In the genomic region with DNA sequence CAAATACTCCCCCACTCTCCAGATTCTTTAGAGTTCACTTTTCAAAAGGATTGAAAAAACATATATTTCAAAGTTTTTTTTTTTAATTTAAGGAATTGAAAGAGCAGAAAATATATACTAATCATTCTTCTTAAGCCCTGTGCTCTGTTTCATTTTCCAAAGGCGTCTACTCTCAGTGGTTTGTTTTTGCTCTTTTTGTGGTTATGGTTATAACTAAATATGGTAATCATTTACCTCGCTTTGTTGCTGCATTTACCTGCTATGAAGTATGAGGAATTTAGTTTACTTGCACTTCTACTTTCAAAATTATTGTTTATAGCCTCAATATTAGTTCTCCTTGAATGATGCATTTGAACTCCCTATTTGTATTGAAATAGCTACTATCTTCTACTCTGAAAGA, we compare ENCODE assay signal across 12 cellular contexts. TPM values are rescaled to one million over a fixed set of nuclear protein-coding genes. Genes with fewer than 3 reads are reported as not detected.
DNase-seq lines count a peak whose midpoint lies in the region; ATAC-seq and TF ChIP-seq lines count a peak whose summit lies in the region.
"Had no signal": no experiment of that assay in that cellular context is flagged by ENCODE, and none has a peak within 500 bp of the region (broad histone marks: within the 10 kb centered on the region; RNA-seq: fewer than 3 reads in every experiment).

No MANE protein-coding gene starts in this region.

- no peaks in the 10 kb centered on the region for H3K36me3 ChIP-seq in spleen
- no peaks in the 10 kb centered on the region for H3K36me3 ChIP-seq in upper lobe of right lung

- ATAC-seq in GM18502 (IDR thresholded peaks at IDR 0.05; ENCODE audit: poor library complexity, unreplicated experiment) (peak; percentile 97), GM19467 (IDR thresholded peaks at IDR 0.05; ENCODE audit: unreplicated experiment) (peak; percentile 96), HG03045 (IDR thresholded peaks at IDR 0.05; ENCODE audit: unreplicated experiment) (peak; percentile 96), upper lobe of right lung (no peak)

- intact Hi-C loops in spleen (cut with DNase I; ENCODE audit: low total_unique reads) (no loop called here), upper lobe of right lung (cut with DNase I) (no loop called here)

- H3K9me3 Mint-ChIP-seq in T-helper 2 cell treated with Interferon-gamma antibody and Interleukin-4, amounts not matched to agents 5 μg/mL and 100 μg/mL, for 36 hours, result peaks cover 22% of the 10 kb centered on the region
- peaks cover 25% of the 10 kb centered on the region for H3K9me3 Mint-ChIP-seq in mesothelial cell of epicardium

- H3K36me3 Mint-ChIP-seq in T-helper 2 cell treated with Interferon-gamma antibody and Interleukin-4, amounts not matched to agents 5 μg/mL and 100 μg/mL, for 36 hours (ENCODE audit: low read depth), result peaks cover 2% of the 10 kb centered on the region
- H3K36me3 Mint-ChIP-seq in mesothelial cell of epicardium, result no peaks in the 10 kb centered on the region

- H3K27me3 ChIP-seq in spleen (replicated peaks in 1 of 7) (no peaks in the 10 kb centered on the region), upper lobe of right lung (no peaks in the 10 kb centered on the region)

- DNase-seq in T-helper 2 cell treated with Interferon-gamma antibody and Interleukin-4, amounts not matched to agents 5 μg/mL and 100 μg/mL, for 36 hours (ENCODE audit: low spot score), result no peak
- DNase-seq in mesothelial cell of epicardium (ENCODE audit: low spot score in 2 of 2, unreplicated experiment in 2 of 2) (no peak), spleen (no peak), upper lobe of right lung (no peak)
- DNase-seq in activated naive CD4-positive, alpha-beta T cell treated with Interleukin-2 at 50 U/mL for 16 hours, result no peak
- DNase-seq: activated naive CD4-positive, alpha-beta T cell treated with anti-CD3 and anti-CD28 coated beads, Interleukin-2, amount 50 U/mL, for 16 hours; NCI-H2029 treated with DMSO at 0.1 percent for 48 hours; posterior cingulate gyrus had no signal

- TF ChIP-seq CTCF in mesothelial cell of epicardium (IDR thresholded peaks at IDR 0.05; ENCODE audit: unreplicated experiment), result no peak
- TF ChIP-seq CTCF in spleen (IDR thresholded peaks at IDR 0.05 in 8 of 11, conservative IDR thresholded peaks at IDR 0.05 in 3 of 11), result no peak
- TF ChIP-seq CTCF in upper lobe of right lung (IDR thresholded peaks at IDR 0.05), result no peak

- H3K27me3 Mint-ChIP-seq in T-helper 2 cell treated with Interferon-gamma antibody and Interleukin-4, amounts not matched to agents 5 μg/mL and 100 μg/mL, for 36 hours (ENCODE audit: low read depth), result peaks cover 30% of the 10 kb centered on the region
- no peaks in the 10 kb centered on the region for H3K27me3 Mint-ChIP-seq in mesothelial cell of epicardium (ENCODE audit: low read depth)

- no peak overlapping the region for H3K27ac Mint-ChIP-seq in T-helper 2 cell treated with Interferon-gamma antibody and Interleukin-4, amounts not matched to agents 5 μg/mL and 100 μg/mL, for 36 hours
- H3K27ac Mint-ChIP-seq in mesothelial cell of epicardium, result no peak overlapping the region

- peaks cover 16% of the 10 kb centered on the region for H3K4me1 Mint-ChIP-seq in T-helper 2 cell treated with Interferon-gamma antibody and Interleukin-4, amounts not matched to agents 5 μg/mL and 100 μg/mL, for 36 hours (ENCODE audit: low read depth)
- H3K4me1 Mint-ChIP-seq in mesothelial cell of epicardium, result no peaks in the 10 kb centered on the region

- no peak overlapping the region for H3K27ac ChIP-seq in spleen
- H3K27ac ChIP-seq in upper lobe of right lung, result no peak overlapping the region

- H3K4me3 Mint-ChIP-seq in T-helper 2 cell treated with Interferon-gamma antibody and Interleukin-4, amounts not matched to agents 5 μg/mL and 100 μg/mL, for 36 hours, result peak overlapping the region; percentile 62
- no peak overlapping the region for H3K4me3 Mint-ChIP-seq in mesothelial cell of epicardium

- TF ChIP-seq POLR2A in spleen (IDR thresholded peaks at IDR 0.05), result no peak

- no peak overlapping the region for H3K4me3 ChIP-seq in spleen
- no peak overlapping the region for H3K4me3 ChIP-seq in upper lobe of right lung

- H3K9me3 ChIP-seq in spleen, result peaks cover 0 to 10% (median 6%) of the 10 kb centered on the region in 8 donors
- H3K9me3 ChIP-seq in upper lobe of right lung, result no peaks in the 10 kb centered on the region

- H3K4me1 ChIP-seq in spleen, result peaks cover 0 to 28% (median 0%) of the 10 kb centered on the region in 6 donors
- H3K4me1 ChIP-seq in upper lobe of right lung, result no peaks in the 10 kb centered on the region

- WGBS in spleen, 5 donors, result 21 to 45% (median 26%) methylated on average over 2 of the region's 2 CpGs

RNA-seq across cellular contexts. Expression of a gene that starts 55.9 kb away (rescaled TPM):
- total RNA-seq in mesothelial cell of epicardium, result 1.4 to 1.7 TPM (median 1.6 TPM) in 3 replicates
- total RNA-seq in spleen, result 100 to 1,000 TPM in 1 of 7 donors, 10 to 100 TPM in 6; 41.3 to 106 (median 62.2) TPM
- 10 to 100 TPM in 2 of 3 donors, 1 to 10 TPM in 1; 7.7 to 15.1 (median 10.1) TPM for polyA plus RNA-seq in spleen
- 415 TPM for total RNA-seq in upper lobe of right lung
- total RNA-seq: T-helper 1 cell treated with Interleukin-12 subunit alpha and Interleukin-12 subunit beta and Interleukin-4 antibody, amounts not matched to agents 30 ng/mL and 1 ng/mL, for 36 hours had no signal

Comparison
In these comparisons a context has a peak if more than half of its experiments do, and no peak if none do; other contexts are left out.
1. RNA of a gene that starts 55.9 kb away (total RNA-seq): 415 TPM in upper lobe of right lung (single experiment) and 41.3 to 106 TPM in spleen; 1.4 to 1.7 TPM in mesothelial cell of epicardium; every median in the first group is over 10 times any median in the second.